Comparison of ENCODE assay signal across 7 cellular contexts in the genomic region with DNA sequence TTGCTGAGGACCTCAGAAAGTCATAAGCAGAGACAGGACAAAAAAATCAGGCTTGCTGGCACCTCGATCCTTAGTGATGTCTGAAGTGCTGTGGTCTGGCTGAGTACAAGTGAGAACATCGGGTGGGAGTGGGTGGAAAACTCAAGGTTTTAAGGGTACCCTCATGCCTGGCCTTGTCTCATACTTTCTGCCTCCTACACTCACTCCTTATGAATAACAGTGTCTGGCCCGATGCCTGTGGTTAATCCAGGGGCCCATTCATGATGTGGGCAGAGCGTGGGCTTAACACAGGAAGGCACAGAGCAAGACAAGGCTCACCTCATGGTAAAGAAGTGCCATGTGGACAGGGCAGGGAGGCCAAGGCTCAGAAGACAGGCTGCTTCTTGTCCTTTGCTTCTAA. TPM values are rescaled to one million over a fixed set of nuclear protein-coding genes. Genes with fewer than 3 reads are reported as not detected.
A peak's percentile ranks its signal among the peaks of the same experiment; 100 is the strongest.
DNase-seq lines count a peak whose midpoint lies in the region; ATAC-seq lines count a peak whose summit lies in the region.

No MANE protein-coding gene starts in this region.

- H3K27me3 ChIP-seq in MG63 (no peaks in the 10 kb centered on the region), stomach smooth muscle (ENCODE audit: control insufficient read depth in 1 of 2, insufficient read depth in 2 of 2, low read length in 2 of 2) (no peaks in the 10 kb centered on the region)
- no peaks in the 10 kb centered on the region for H3K27me3 ChIP-seq in naive thymus-derived CD4-positive, alpha-beta T cell (ENCODE audit: control insufficient read depth in 2 of 2, insufficient read depth in 2 of 2, low read length in 2 of 2)

- no peaks in the 10 kb centered on the region for H3K27me3 Mint-ChIP-seq in naive thymus-derived CD4-positive, alpha-beta T cell

- DNase-seq in MG63 (peak; percentile 61), NCI-H1048 (lab: John Stamatoyannopoulos, UW) (no peak), cerebellar cortex (ENCODE audit: low spot score) (no peak)
- peak; percentile 59 for DNase-seq in activated T-helper 9 cell treated with anti-CD3 and anti-CD28 coated beads, Interleukin-2, amount 50 U/mL, for 16 hours (ENCODE audit: low read depth)
- DNase-seq in naive thymus-derived CD4-positive, alpha-beta T cell: peak in 1 of 9 donors; percentile 75

- H3K4me3 ChIP-seq in MG63: no peak overlapping the region
- H3K4me3 ChIP-seq in naive thymus-derived CD4-positive, alpha-beta T cell (ENCODE audit: low read length): no peak overlapping the region
- H3K4me3 ChIP-seq in stomach smooth muscle (ENCODE audit: low read length in 2 of 2): no peak overlapping the region

- H3K36me3 ChIP-seq in MG63 (peaks cover 2% of the 10 kb centered on the region; the same call in 1 of the 2 replicates), stomach smooth muscle (ENCODE audit: control insufficient read depth in 2 of 2, insufficient read depth in 2 of 2, low read length in 2 of 2) (peaks cover 0 to 7% of the 10 kb centered on the region in 2 donors)
- peaks cover 0 to 4% (median 0%) of the 10 kb centered on the region in 3 experiments for H3K36me3 ChIP-seq in naive thymus-derived CD4-positive, alpha-beta T cell (ENCODE audit: control insufficient read depth in 2 of 3, insufficient read depth in 3 of 3, low read length in 3 of 3)

- H3K9ac ChIP-seq in stomach smooth muscle (ENCODE audit: low read length in 2 of 2): no peak overlapping the region

- peak; percentile 52 for ATAC-seq in naive thymus-derived CD4-positive, alpha-beta T cell
- no peak for ATAC-seq in GM19324 (IDR thresholded peaks at IDR 0.05; ENCODE audit: low FRiP score, unreplicated experiment)

- POLR2A ChIA-PET in naive thymus-derived CD4-positive, alpha-beta T cell (lab: Charles Lee): interaction anchor here (1.5 to 14.0 kb wide), 5 partner anchors 9 to 48 kb away, joined by 5 to 237 read pairs (median 8); partner anchors contain the start of gene UCP2

- H3K4me1 ChIP-seq in naive thymus-derived CD4-positive, alpha-beta T cell (ENCODE audit: control insufficient read depth in 2 of 2, insufficient read depth in 2 of 2, low read length in 2 of 2): peaks cover 22 to 36% of the 10 kb centered on the region in 2 donors
- peaks cover 34% of the 10 kb centered on the region for H3K4me1 ChIP-seq in stomach smooth muscle (ENCODE audit: control insufficient read depth, insufficient read depth, low read length)

- H3K27ac ChIP-seq in naive thymus-derived CD4-positive, alpha-beta T cell (ENCODE audit: low read depth, low read length): no peak overlapping the region
- peak overlapping the region; percentile 95 for H3K27ac ChIP-seq in stomach smooth muscle (ENCODE audit: low read length)

- no peaks in the 10 kb centered on the region for H3K9me3 ChIP-seq in MG63
- no peaks in the 10 kb centered on the region for H3K9me3 ChIP-seq in naive thymus-derived CD4-positive, alpha-beta T cell (ENCODE audit: control insufficient read depth in 2 of 3, low read length in 3 of 3)
- no peaks in the 10 kb centered on the region for H3K9me3 ChIP-seq in stomach smooth muscle (ENCODE audit: control insufficient read depth in 2 of 2, low read length in 2 of 2)

- H3K27ac Mint-ChIP-seq in naive thymus-derived CD4-positive, alpha-beta T cell: peak overlapping the region in 4 of 9 donors; percentile 26 to 63 (median 32)

- intact Hi-C loops in naive thymus-derived CD4-positive, alpha-beta T cell (cut with micrococcal nuclease): loop anchor here in 1 of 2 donors (1.0 kb wide), 1 partner anchor 8 kb away; no protein-coding TSS in a partner anchor

- peaks cover 12 to 38% (median 35%) of the 10 kb centered on the region in 5 donors for H3K36me3 Mint-ChIP-seq in naive thymus-derived CD4-positive, alpha-beta T cell

- H3K4me1 Mint-ChIP-seq in naive thymus-derived CD4-positive, alpha-beta T cell: peaks cover 25 to 43% (median 39%) of the 10 kb centered on the region in 7 donors

- H3K4me3 Mint-ChIP-seq in naive thymus-derived CD4-positive, alpha-beta T cell: peak overlapping the region in 2 of 10 donors; percentile 4 to 5

- H3K9me3 Mint-ChIP-seq in naive thymus-derived CD4-positive, alpha-beta T cell: peaks cover 0 to 3% (median 0%) of the 10 kb centered on the region in 11 donors

- CTCF ChIA-PET in naive thymus-derived CD4-positive, alpha-beta T cell (lab: Charles Lee): interaction anchor here (0.7 to 1.2 kb wide), 4 partner anchors 7 to 30 kb away, joined by 3 to 5 read pairs (median 4); no protein-coding TSS in a partner anchor

RNA-seq across cellular contexts. Expression of gene UCP3, which starts 11.0 kb away (rescaled TPM):
- not detected in 2 replicates for total RNA-seq in MG63 (2014; rRNA removed; shearing (Covaris generic); ENCODE audit: low replicate concordance)
- total RNA-seq in naive thymus-derived CD4-positive, alpha-beta T cell: 10 to 100 TPM in 1 of 5 experiments, 1 to 10 TPM in 4; 3.8 to 10.5 (median 6.6) TPM
- under 1 TPM; 0.41 to 0.97 TPM for polyA plus RNA-seq in naive thymus-derived CD4-positive, alpha-beta T cell

RNA-seq across cellular contexts. Expression of gene UCP2, which starts 37.2 kb away (rescaled TPM):
- 2.3 TPM in 1 of 2 replicates, not detected in the other for total RNA-seq in MG63 (2014; rRNA removed; shearing (Covaris generic); ENCODE audit: low replicate concordance)
- 100 to 1,000 TPM; 365 to 949 (median 395) TPM for total RNA-seq in naive thymus-derived CD4-positive, alpha-beta T cell
- 1,000 to 10,000 TPM; 1,221 to 1,411 TPM for polyA plus RNA-seq in naive thymus-derived CD4-positive, alpha-beta T cell

Comparison
In these comparisons a context has a peak if more than half of its experiments do, and no peak if none do; other contexts are left out.
1. DNase-seq: peak in MG63 (single experiment) and activated T-helper 9 cell treated with anti-CD3 and anti-CD28 coated beads, Interleukin-2, amount 50 U/mL, for 16 hours (single experiment); none in NCI-H1048 (single experiment) and cerebellar cortex (single experiment).
2. RNA of gene UCP2, which starts 37.2 kb away (total RNA-seq): 365 to 949 TPM in naive thymus-derived CD4-positive, alpha-beta T cell; 2.3 TPM in MG63; every median in the first group is over 100 times any median in the second.